In the genomic region with DNA sequence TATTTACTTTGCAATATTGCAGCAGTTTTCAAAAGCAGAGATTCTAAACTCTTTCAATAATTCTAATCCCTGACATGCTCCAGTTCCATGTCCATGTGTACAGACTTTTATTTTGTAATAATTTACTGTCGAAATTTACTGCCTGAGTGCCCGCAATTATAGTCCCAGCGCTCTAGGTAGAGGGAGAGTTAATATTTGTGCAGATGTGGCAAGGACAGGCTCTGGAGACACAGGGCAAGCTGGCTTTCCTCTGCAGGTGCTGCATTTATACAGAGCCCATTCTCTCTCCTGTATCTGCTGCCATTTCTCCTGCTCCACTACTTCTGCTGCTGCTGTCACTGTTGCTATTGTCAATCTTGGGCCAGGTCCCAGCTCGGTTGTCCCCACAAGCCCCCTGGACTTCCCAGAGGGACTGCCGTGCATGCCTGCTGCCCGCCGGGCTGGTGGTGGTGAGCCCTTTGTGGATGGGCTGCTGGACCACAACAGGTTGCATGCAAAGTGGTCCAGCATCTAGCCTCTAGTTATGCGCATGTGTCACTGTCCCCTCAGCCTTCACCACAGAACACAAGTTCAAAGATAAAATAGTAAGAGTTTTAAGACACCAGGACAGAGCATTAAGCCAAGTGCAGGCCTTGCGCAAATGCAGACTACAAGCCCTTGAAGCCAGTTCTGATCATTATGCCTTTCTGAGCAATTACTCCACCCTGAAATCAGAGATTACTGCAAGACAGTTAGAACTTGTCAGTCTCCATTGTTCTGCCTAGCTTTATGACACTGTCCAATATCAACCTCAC, we compare ENCODE assay signal across 1 cellular context.
TF ChIP-seq lines count a peak whose summit lies in the region.

No MANE protein-coding gene starts in this region.

TF ChIP-seq in GM23338, 12 proteins besides CTCF, POLR2A, EP300 and RAD21 (continued from another document):
- TF ChIP-seq, protein P1, sequence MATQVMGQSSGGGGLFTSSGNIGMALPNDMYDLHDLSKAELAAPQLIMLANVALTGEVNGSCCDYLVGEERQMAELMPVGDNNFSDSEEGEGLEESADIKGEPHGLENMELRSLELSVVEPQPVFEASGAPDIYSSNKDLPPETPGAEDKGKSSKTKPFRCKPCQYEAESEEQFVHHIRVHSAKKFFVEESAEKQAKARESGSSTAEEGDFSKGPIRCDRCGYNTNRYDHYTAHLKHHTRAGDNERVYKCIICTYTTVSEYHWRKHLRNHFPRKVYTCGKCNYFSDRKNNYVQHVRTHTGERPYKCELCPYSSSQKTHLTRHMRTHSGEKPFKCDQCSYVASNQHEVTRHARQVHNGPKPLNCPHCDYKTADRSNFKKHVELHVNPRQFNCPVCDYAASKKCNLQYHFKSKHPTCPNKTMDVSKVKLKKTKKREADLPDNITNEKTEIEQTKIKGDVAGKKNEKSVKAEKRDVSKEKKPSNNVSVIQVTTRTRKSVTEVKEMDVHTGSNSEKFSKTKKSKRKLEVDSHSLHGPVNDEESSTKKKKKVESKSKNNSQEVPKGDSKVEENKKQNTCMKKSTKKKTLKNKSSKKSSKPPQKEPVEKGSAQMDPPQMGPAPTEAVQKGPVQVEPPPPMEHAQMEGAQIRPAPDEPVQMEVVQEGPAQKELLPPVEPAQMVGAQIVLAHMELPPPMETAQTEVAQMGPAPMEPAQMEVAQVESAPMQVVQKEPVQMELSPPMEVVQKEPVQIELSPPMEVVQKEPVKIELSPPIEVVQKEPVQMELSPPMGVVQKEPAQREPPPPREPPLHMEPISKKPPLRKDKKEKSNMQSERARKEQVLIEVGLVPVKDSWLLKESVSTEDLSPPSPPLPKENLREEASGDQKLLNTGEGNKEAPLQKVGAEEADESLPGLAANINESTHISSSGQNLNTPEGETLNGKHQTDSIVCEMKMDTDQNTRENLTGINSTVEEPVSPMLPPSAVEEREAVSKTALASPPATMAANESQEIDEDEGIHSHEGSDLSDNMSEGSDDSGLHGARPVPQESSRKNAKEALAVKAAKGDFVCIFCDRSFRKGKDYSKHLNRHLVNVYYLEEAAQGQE (IDR thresholded peaks at IDR 0.05; ENCODE audit: unreplicated experiment) = no peak
- TF ChIP-seq CREB1 (CRISPR knock-in tag; IDR thresholded peaks at IDR 0.05; ENCODE audit: low read depth) (no peak), ZNF331 (CRISPR knock-in tag; IDR thresholded peaks at IDR 0.05; ENCODE audit: low read depth) (no peak), POLR2AphosphoS5 (IDR thresholded peaks at IDR 0.05; ENCODE audit: low read depth) (no peak), ZNF114 (CRISPR knock-in tag; IDR thresholded peaks at IDR 0.05) (no peak), NANOG (IDR thresholded peaks at IDR 0.05; ENCODE audit: borderline replicate concordance) (no peak), STAT1 (IDR thresholded peaks at IDR 0.05; ENCODE audit: unreplicated experiment) (no peak), EZH2 (IDR thresholded peaks at IDR 0.05; ENCODE audit: low read depth, unreplicated experiment) (no peak)
- TF ChIP-seq, protein P2, sequence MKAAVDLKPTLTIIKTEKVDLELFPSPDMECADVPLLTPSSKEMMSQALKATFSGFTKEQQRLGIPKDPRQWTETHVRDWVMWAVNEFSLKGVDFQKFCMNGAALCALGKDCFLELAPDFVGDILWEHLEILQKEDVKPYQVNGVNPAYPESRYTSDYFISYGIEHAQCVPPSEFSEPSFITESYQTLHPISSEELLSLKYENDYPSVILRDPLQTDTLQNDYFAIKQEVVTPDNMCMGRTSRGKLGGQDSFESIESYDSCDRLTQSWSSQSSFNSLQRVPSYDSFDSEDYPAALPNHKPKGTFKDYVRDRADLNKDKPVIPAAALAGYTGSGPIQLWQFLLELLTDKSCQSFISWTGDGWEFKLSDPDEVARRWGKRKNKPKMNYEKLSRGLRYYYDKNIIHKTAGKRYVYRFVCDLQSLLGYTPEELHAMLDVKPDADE (IDR thresholded peaks at IDR 0.05) = no peak
